In the genomic region with DNA sequence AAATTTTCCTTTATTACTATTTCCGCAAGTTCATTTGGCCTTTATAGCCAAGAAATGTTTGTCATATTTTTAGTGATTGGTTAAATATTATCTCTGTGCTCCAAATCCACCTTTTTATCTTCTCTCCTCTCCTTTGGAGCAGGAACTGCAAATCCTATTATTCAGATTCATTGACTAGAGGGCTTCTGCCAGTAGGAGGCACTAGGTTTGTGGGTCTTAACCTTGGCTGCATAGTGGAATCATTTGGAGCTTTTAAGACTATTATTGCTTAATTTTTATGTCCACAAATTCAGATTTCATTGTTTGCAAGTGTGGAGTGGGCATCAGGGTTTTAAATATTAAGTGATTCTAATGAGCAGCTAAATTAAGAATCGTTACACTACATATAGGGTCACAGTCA, we compare ENCODE assay signal across 17 cellular contexts.
A peak's percentile ranks its signal among the peaks of the same experiment; 100 is the strongest.
DNase-seq lines count a peak whose midpoint lies in the region; TF ChIP-seq lines count a peak whose summit lies in the region.
"Had no signal": no experiment of that assay in that cellular context is flagged by ENCODE, and none has a peak within 500 bp of the region (broad histone marks: within the 10 kb centered on the region; RNA-seq: fewer than 3 reads in every experiment).

No MANE protein-coding gene starts in this region.

- H3K36me3 Mint-ChIP-seq in endothelial cell (ENCODE audit: low read depth, unreplicated experiment), result no peaks in the 10 kb centered on the region
- H3K36me3 Mint-ChIP-seq: activated naive CD8-positive, alpha-beta T cell treated with anti-CD3 and anti-CD28 coated beads for 36 hours had no signal

- TF ChIP-seq CTCF in GM13977 (IDR thresholded peaks at IDR 0.05; ENCODE audit: extremely low read depth, insufficient read depth, missing control alignments), result peak; percentile 25
- peak; percentile 14 for TF ChIP-seq CTCF in endothelial cell (IDR thresholded peaks at IDR 0.05; ENCODE audit: unreplicated experiment)
- TF ChIP-seq CTCF in retinal pigment epithelial cell (conservative IDR thresholded peaks at IDR 0.05; ENCODE audit: low read depth, low read length), result peak; percentile 57

- H3K27me3 Mint-ChIP-seq in endothelial cell (ENCODE audit: unreplicated experiment), result no peaks in the 10 kb centered on the region
- H3K27me3 Mint-ChIP-seq: activated naive CD8-positive, alpha-beta T cell treated with anti-CD3 and anti-CD28 coated beads for 36 hours; IgD-negative memory B cell had no signal

- H3K27ac Mint-ChIP-seq in endothelial cell (ENCODE audit: unreplicated experiment), result no peak overlapping the region
- H3K27ac Mint-ChIP-seq: activated naive CD8-positive, alpha-beta T cell treated with anti-CD3 and anti-CD28 coated beads for 36 hours; IgD-negative memory B cell had no signal

- in situ Hi-C loops in GM13977 (cut with MboI; ENCODE audit: low pct_unique_long_range_greater_than_20kb, low sequenced_read_pairs, unreplicated experiment), result no loop called here

- DNase-seq in GM13977 (ENCODE audit: low spot score) (no peak), MV-4-11 (lab: John Stamatoyannopoulos, UW) (peak; percentile 21), endothelial cell (ENCODE audit: low spot score) (no peak), retinal pigment epithelial cell (ENCODE audit: low read depth) (no peak), activated gamma-delta T cell (lab: John Stamatoyannopoulos, UW) (no peak), T-helper 9 cell (no peak), RKO (ENCODE audit: low spot score) (no peak)
- DNase-seq: activated naive CD8-positive, alpha-beta T cell treated with anti-CD3 and anti-CD28 coated beads for 36 hours; C1 segment of cervical spinal cord; DND-41; dorsolateral prefrontal cortex; NCI-H1436; pancreas; thyroid gland had no signal

- no peak overlapping the region for H3K4me3 Mint-ChIP-seq in endothelial cell (ENCODE audit: unreplicated experiment)
- H3K4me3 Mint-ChIP-seq: activated naive CD8-positive, alpha-beta T cell treated with anti-CD3 and anti-CD28 coated beads for 36 hours; IgD-negative memory B cell had no signal

- H3K4me3 ChIP-seq in retinal pigment epithelial cell (ENCODE audit: low read length), result no peak overlapping the region
- H3K4me3 ChIP-seq: dorsolateral prefrontal cortex, pancreas, SJSA1, skin epidermis, thyroid gland had no signal

- no peaks in the 10 kb centered on the region for H3K9me3 Mint-ChIP-seq in endothelial cell (ENCODE audit: unreplicated experiment)
- H3K9me3 Mint-ChIP-seq: activated naive CD8-positive, alpha-beta T cell treated with anti-CD3 and anti-CD28 coated beads for 36 hours had no signal

- H3K4me1 Mint-ChIP-seq in endothelial cell (ENCODE audit: unreplicated experiment), result no peaks in the 10 kb centered on the region
- H3K4me1 Mint-ChIP-seq: activated naive CD8-positive, alpha-beta T cell treated with anti-CD3 and anti-CD28 coated beads for 36 hours; IgD-negative memory B cell had no signal
